Comparison of ENCODE assay signal across 18 cellular contexts in genomic region chr10:60162631-60163030, GRCh38.
"Had no signal": no experiment of that assay in that cellular context is flagged by ENCODE, and none has a peak within 500 bp of the region (broad histone marks: within the 10 kb centered on the region; RNA-seq: fewer than 3 reads in every experiment).

No MANE protein-coding gene starts in this region.

- H3K4me1 ChIP-seq: heart right ventricle, transverse colon had no signal

- H3K36me3 ChIP-seq: transverse colon had no signal

- H3K27ac ChIP-seq: epithelial cell of prostate, heart right ventricle, transverse colon had no signal

- H3K4me3 ChIP-seq: heart right ventricle, smooth muscle cell, transverse colon had no signal

- DNase-seq: activated CD4-positive, alpha-beta T cell treated with anti-CD3 and anti-CD28 coated beads for 1 hour; activated CD4-positive, alpha-beta T cell treated with anti-CD3 and anti-CD28 coated beads, Interleukin-2, amount 50 U/mL, for 1 hour; activated CD8-positive, alpha-beta memory T cell treated with anti-CD3 and anti-CD28 coated beads, Interleukin-2, amount 50 U/mL, for 4 hours; activated naive CD4-positive, alpha-beta T cell treated with Interleukin-2 at 50 U/mL for 16 hours; activated T-cell treated with anti-CD3 and anti-CD28 coated beads, Interleukin-2, amount 50 U/mL, for 24 hours; amygdala; heart right ventricle; islet precursor cell; left cardiac atrium; nucleus accumbens; posterior cingulate gyrus; stimulated activated CD4-positive, alpha-beta T cell treated with anti-CD3 and anti-CD28 coated beads, Interleukin-15, amount 100 ng/mL, for 24 hours; T-helper 9 cell; transverse colon had no signal

- H3K27me3 ChIP-seq: heart right ventricle, transverse colon had no signal

- ATAC-seq: heart right ventricle; left cardiac atrium; sciatic nerve; stimulated activated memory B cell treated with anti-CD40 and anti-IgM and Interleukin-4, amounts not matched to agents 10 μg/mL and 1 μg/mL and 100 μg/mL, for 72 hours had no signal
